24 cellular contexts compared by ENCODE assay signal in genomic region chr10:117188399-117188798, GRCh38. TPM values are rescaled to one million over a fixed set of nuclear protein-coding genes. Genes with fewer than 3 reads are reported as not detected.
"Had no signal": no experiment of that assay in that cellular context is flagged by ENCODE, and none has a peak within 500 bp of the region (broad histone marks: within the 10 kb centered on the region; RNA-seq: fewer than 3 reads in every experiment).

No MANE protein-coding gene starts in this region.

- H3K27ac ChIP-seq: ascending aorta, esophagus muscularis mucosa, ovary, psoas muscle had no signal

- H3K27me3 ChIP-seq: ascending aorta, ovary had no signal

- H3K4me1 ChIP-seq: ascending aorta, esophagus muscularis mucosa, psoas muscle had no signal

- DNase-seq: activated CD4-positive, alpha-beta T cell treated with anti-CD3 and anti-CD28 coated beads, Interleukin-2, amount 10 ng/mL, durations not matched to agents 7 days and 5 days; activated CD8-positive, alpha-beta T cell treated with anti-CD3 and anti-CD28 coated beads, Interleukin-2, amount 10 ng/mL, durations not matched to agents 7 days and 5 days; activated naive CD4-positive, alpha-beta T cell treated with Interleukin-2 at 50 U/mL for 16 hours; activated T-cell treated with anti-CD3 and anti-CD28 coated beads, Interleukin-2, amount 50 U/mL, for 24 hours; effector CD8-positive, alpha-beta T cell; mesendoderm; naive thymus-derived CD8-positive, alpha-beta T cell; ovary; psoas muscle; right cardiac atrium; small intestine; stimulated activated CD4-positive, alpha-beta T cell treated with anti-CD3 and anti-CD28 coated beads, Interleukin-4, amount 100 ng/mL, for 1 hour; stimulated activated naive CD8-positive, alpha-beta T cell treated with anti-CD3 and anti-CD28 coated beads, Interleukin-15, amount 100 ng/mL, for 72 hours; trophoblast cell had no signal

- H3K36me3 ChIP-seq: ascending aorta, esophagus muscularis mucosa, ovary had no signal

- H3K4me3 ChIP-seq: ascending aorta, esophagus muscularis mucosa, ovary, psoas muscle had no signal

- ATAC-seq: activated CD4-positive, CD25-positive, alpha-beta regulatory T cell treated with anti-CD3 and anti-CD28 coated beads, Interleukin-2, amount 50 U/mL, for 24 hours; activated CD8-positive, alpha-beta T cell treated with anti-CD3 and anti-CD28 coated beads, Interleukin-2, amount 10 ng/mL, durations not matched to agents 7 days and 5 days; naive thymus-derived CD8-positive, alpha-beta T cell; psoas muscle; right cardiac atrium; stimulated activated naive CD8-positive, alpha-beta T cell treated with anti-CD3 and anti-CD28 coated beads, Interleukin-15, amount 100 ng/mL, for 72 hours had no signal

- H3K9me3 ChIP-seq: ascending aorta, ovary, psoas muscle had no signal

RNA-seq across cellular contexts. Expression of gene KCNK18, which starts 8.9 kb away (rescaled TPM):
- total RNA-seq: activated CD4-positive, alpha-beta T cell treated with anti-CD3 and anti-CD28 coated beads, Interleukin-2, amount 10 ng/mL, durations not matched to agents 7 days and 5 days; activated CD8-positive, alpha-beta T cell treated with anti-CD3 and anti-CD28 coated beads, Interleukin-2, amount 10 ng/mL, durations not matched to agents 7 days and 5 days; activated T-helper 2 cell treated with anti-CD3 and anti-CD28 coated beads, Interferon-gamma antibody, Interleukin-2, Interleukin-4, amounts not matched to agents 10 μg/mL and 5 μg/mL and 100 μg/mL, durations not matched to agents 14 hours and 24 hours and 36 hours; ascending aorta; bronchial epithelial cell; cerebellum; esophagus muscularis mucosa; fibroblast of villous mesenchyme; glomerular endothelial cell; liver; naive thymus-derived CD8-positive, alpha-beta T cell; ovary; psoas muscle; right cardiac atrium; temporal lobe had no signal
- polyA plus RNA-seq: liver; naive thymus-derived CD8-positive, alpha-beta T cell; ovary; psoas muscle; right cardiac atrium; small intestine had no signal

RNA-seq across cellular contexts. Expression of gene VAX1, which starts 50.3 kb away (rescaled TPM):
- total RNA-seq: activated CD4-positive, alpha-beta T cell treated with anti-CD3 and anti-CD28 coated beads, Interleukin-2, amount 10 ng/mL, durations not matched to agents 7 days and 5 days; activated CD8-positive, alpha-beta T cell treated with anti-CD3 and anti-CD28 coated beads, Interleukin-2, amount 10 ng/mL, durations not matched to agents 7 days and 5 days; activated T-helper 2 cell treated with anti-CD3 and anti-CD28 coated beads, Interferon-gamma antibody, Interleukin-2, Interleukin-4, amounts not matched to agents 10 μg/mL and 5 μg/mL and 100 μg/mL, durations not matched to agents 14 hours and 24 hours and 36 hours; ascending aorta; bronchial epithelial cell; cerebellum; esophagus muscularis mucosa; fibroblast of villous mesenchyme; glomerular endothelial cell; liver; naive thymus-derived CD8-positive, alpha-beta T cell; ovary; psoas muscle; right cardiac atrium had no signal
- polyA plus RNA-seq: liver; naive thymus-derived CD8-positive, alpha-beta T cell; ovary; psoas muscle; right cardiac atrium; small intestine had no signal

RNA-seq across cellular contexts. Expression of gene SLC18A2, which starts 52.5 kb away (rescaled TPM):
- total RNA-seq: activated CD4-positive, alpha-beta T cell treated with anti-CD3 and anti-CD28 coated beads, Interleukin-2, amount 10 ng/mL, durations not matched to agents 7 days and 5 days; activated CD8-positive, alpha-beta T cell treated with anti-CD3 and anti-CD28 coated beads, Interleukin-2, amount 10 ng/mL, durations not matched to agents 7 days and 5 days; activated T-helper 2 cell treated with anti-CD3 and anti-CD28 coated beads, Interferon-gamma antibody, Interleukin-2, Interleukin-4, amounts not matched to agents 10 μg/mL and 5 μg/mL and 100 μg/mL, durations not matched to agents 14 hours and 24 hours and 36 hours; ascending aorta; bronchial epithelial cell; glomerular endothelial cell; naive thymus-derived CD8-positive, alpha-beta T cell had no signal
